ENCODE assay signal across 9 cellular contexts in the genomic region with DNA sequence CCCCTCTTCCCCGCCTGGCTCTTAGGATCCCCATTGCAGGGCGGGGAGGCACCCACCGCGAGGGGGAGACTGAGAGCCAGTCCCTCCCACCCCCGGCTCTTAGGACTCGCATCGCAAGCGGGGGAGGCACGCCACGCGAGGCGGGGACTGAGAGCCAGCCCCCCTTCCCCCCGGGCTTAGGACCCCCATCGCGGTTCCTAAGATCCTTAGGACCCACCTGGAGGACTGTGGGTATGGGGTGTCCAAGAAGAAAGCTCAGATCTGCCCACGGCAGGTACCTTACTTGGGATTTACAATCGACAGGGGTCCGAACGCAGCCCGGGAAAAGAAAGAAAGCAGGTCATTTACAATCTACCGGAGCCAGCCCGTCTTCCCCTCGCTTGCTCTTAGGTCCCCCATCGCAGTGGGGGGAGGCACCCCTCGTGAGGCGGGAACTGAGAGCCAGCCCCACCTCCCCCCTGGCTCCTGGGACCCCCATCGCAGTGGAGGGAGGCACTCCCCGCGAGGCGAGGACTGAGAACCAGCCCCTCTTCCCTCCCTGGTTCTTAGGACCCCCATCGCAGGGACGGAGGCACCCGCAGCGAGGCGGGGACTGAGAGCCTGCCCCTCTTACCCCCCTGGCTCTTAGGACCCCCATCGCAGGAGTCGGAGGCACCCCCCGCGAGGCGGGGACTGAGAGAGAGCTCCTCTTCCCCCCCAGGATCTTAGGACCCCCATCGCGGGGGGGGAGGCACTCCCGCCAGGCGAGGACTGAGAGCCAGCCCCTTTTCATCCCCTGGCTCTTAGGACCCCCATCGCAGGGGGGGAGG. TPM values are rescaled to one million over a fixed set of nuclear protein-coding genes. Genes with fewer than 3 reads are reported as not detected.
DNase-seq lines count a peak whose midpoint lies in the region; ATAC-seq and TF ChIP-seq lines count a peak whose summit lies in the region.
"Had no signal": no experiment of that assay in that cellular context is flagged by ENCODE, and none has a peak within 500 bp of the region (broad histone marks: within the 10 kb centered on the region; RNA-seq: fewer than 3 reads in every experiment).

No MANE protein-coding gene starts in this region.

- peak overlapping the region; percentile 69 for H3K4me3 Mint-ChIP-seq in Caco-2 (ENCODE audit: unreplicated experiment)
- peak overlapping the region; percentile 69 for H3K4me3 Mint-ChIP-seq in WTC11

- CTCF ChIA-PET in Caco-2 (lab: Charles Lee) = interaction anchor here (0.6 to 1.1 kb wide), 3 partner anchors 60 to 1099 kb away, joined by 3 to 6 read pairs (median 4); no protein-coding TSS in a partner anchor
- CTCF ChIA-PET in WTC11 (lab: Charles Lee) = interaction anchor here (0.6 to 1.0 kb wide), 3 partner anchors 105 to 155 kb away, joined by 4 read pairs; no protein-coding TSS in a partner anchor

- ATAC-seq in GM21367 (IDR thresholded peaks at IDR 0.05; ENCODE audit: unreplicated experiment) (peak; percentile 65), WTC11 (peak; percentile 61), lung (ENCODE audit: insufficient read depth, low FRiP score) (no peak)

- TF ChIP-seq CTCF in Caco-2 (IDR thresholded peaks at IDR 0.05; ENCODE audit: insufficient read depth in 1 of 2, low read depth in 1 of 2, low read length in 1 of 2, severe bottlenecking in 1 of 2, unreplicated experiment in 1 of 2) = peak; percentile 86 to 92
- TF ChIP-seq CTCF in WTC11 (IDR thresholded peaks at IDR 0.05) = no peak
- peak; percentile 50 for TF ChIP-seq CTCF in colonic mucosa (IDR thresholded peaks at IDR 0.05)
- TF ChIP-seq CTCF in lung (IDR thresholded peaks at IDR 0.05; ENCODE audit: control extremely low read depth, extremely low read depth) = peak; percentile 17

- BruUV-seq in Caco-2 (replicated peaks; lab: Mats Ljungman, UMichigan) = no TSS peak

- H3K4me3 ChIP-seq in Caco-2 (ENCODE audit: low read depth, low read length) (peak overlapping the region; percentile 40), colonic mucosa (peak overlapping the region; percentile 37), lung (no peak overlapping the region)

- POLR2A ChIA-PET in Caco-2 (lab: Charles Lee) (no interaction called here), WTC11 (lab: Charles Lee) (no interaction called here)

- peak in 1 of 2 experiments; percentile 79 for DNase-seq in Caco-2
- DNase-seq in M059J (ENCODE audit: low read depth) = peak; percentile 23
- peak; percentile 55 for DNase-seq in WTC11 (ENCODE audit: low spot score)
- peak; percentile 67 for DNase-seq in colonic mucosa
- DNase-seq in lung (ENCODE audit: low spot score) = no peak
- peak; percentile 28 for DNase-seq in stimulated activated CD8-positive, alpha-beta memory T cell treated with anti-CD3 and anti-CD28 coated beads, Interleukin-15, amount 100 ng/mL, for 24 hours (ENCODE audit: low read depth)
- no peak for DNase-seq in GM19238 (ENCODE audit: insufficient read length, low spot score)

- H3K9me3 Mint-ChIP-seq in Caco-2 (ENCODE audit: unreplicated experiment) (no peaks in the 10 kb centered on the region), WTC11 (no peaks in the 10 kb centered on the region)

- H3K36me3 Mint-ChIP-seq in Caco-2 (ENCODE audit: insufficient read depth, unreplicated experiment) (peaks cover 6% of the 10 kb centered on the region), WTC11 (no peaks in the 10 kb centered on the region)

- H3K4me1 Mint-ChIP-seq in Caco-2 (ENCODE audit: low read depth, unreplicated experiment) = no peaks in the 10 kb centered on the region
- H3K4me1 Mint-ChIP-seq in WTC11 = peaks cover 7% of the 10 kb centered on the region

- H3K27ac ChIP-seq in colonic mucosa = no peak overlapping the region
- H3K27ac ChIP-seq in lung (ENCODE audit: low read depth in 1 of 2, low read length in 1 of 2) = no peak overlapping the region
- H3K27ac ChIP-seq: adrenal gland had no signal

- H3K27me3 Mint-ChIP-seq in Caco-2 (ENCODE audit: insufficient read depth, unreplicated experiment) = peaks cover 7% of the 10 kb centered on the region
- peaks cover 48% of the 10 kb centered on the region for H3K27me3 Mint-ChIP-seq in WTC11 (ENCODE audit: low read depth)

- H3K27ac Mint-ChIP-seq in Caco-2 (ENCODE audit: unreplicated experiment) (no peak overlapping the region), WTC11 (no peak overlapping the region)

- H3K27me3 ChIP-seq in Caco-2 (replicated peaks; ENCODE audit: control insufficient read depth, insufficient read depth, low read length) = peaks cover 3% of the 10 kb centered on the region; the same call in 1 of the 2 replicates
- H3K27me3 ChIP-seq in colonic mucosa = peaks cover 10% of the 10 kb centered on the region
- H3K27me3 ChIP-seq in lung (ENCODE audit: control insufficient read depth, insufficient read depth) = no peaks in the 10 kb centered on the region

- peaks cover 17% of the 10 kb centered on the region for H3K4me1 ChIP-seq in Caco-2
- no peaks in the 10 kb centered on the region for H3K4me1 ChIP-seq in colonic mucosa
- H3K4me1 ChIP-seq in lung (ENCODE audit: control insufficient read depth in 2 of 2, insufficient read depth in 2 of 2, low read length in 2 of 2) = peaks cover 0 to 8% of the 10 kb centered on the region in 2 donors

- no peaks in the 10 kb centered on the region for H3K36me3 ChIP-seq in Caco-2 (ENCODE audit: control insufficient read depth, insufficient read depth, low read length)
- no peaks in the 10 kb centered on the region for H3K36me3 ChIP-seq in colonic mucosa
- H3K36me3 ChIP-seq in lung (ENCODE audit: control insufficient read depth in 2 of 2, insufficient read depth in 2 of 2, low read length in 2 of 2) = no peaks in the 10 kb centered on the region
- H3K36me3 ChIP-seq: adrenal gland had no signal

- intact Hi-C loops in Caco-2 (cut with micrococcal nuclease; ENCODE audit: unreplicated experiment) = loop anchor here (1.0 to 2.0 kb wide), 2 partner anchors 59 to 121 kb away; no protein-coding TSS in a partner anchor
- intact Hi-C loops in colonic mucosa (cut with DNase I) = no loop called here

- whole genome bisulfite sequencing in lung, 2 donors = 1 to 5% methylated on average over 31 to 43 of the region's 45 CpGs

- H3K9ac ChIP-seq in colonic mucosa (ENCODE audit: low read depth in 2 of 2, low read length in 2 of 2) = peak overlapping the region in 1 of 2 donors; percentile 66

- H3K9me3 ChIP-seq in Caco-2 (no peaks in the 10 kb centered on the region), colonic mucosa (no peaks in the 10 kb centered on the region), lung (ENCODE audit: control insufficient read depth in 2 of 2, insufficient read depth in 1 of 2, low read length in 1 of 2) (no peaks in the 10 kb centered on the region)
- H3K9me3 ChIP-seq: adrenal gland had no signal

TF ChIP-seq in WTC11, 78 proteins besides CTCF, POLR2A, EP300 and RAD21:
- TF ChIP-seq ZNF138 (CRISPR knock-in tag; conservative IDR thresholded peaks at IDR 0.05) (no peak), ZNF121 (CRISPR knock-in tag; IDR thresholded peaks at IDR 0.05) (no peak), GABPB1 (CRISPR knock-in tag; IDR thresholded peaks at IDR 0.05) (no peak), FOXJ3 (CRISPR knock-in tag; IDR thresholded peaks at IDR 0.05; ENCODE audit: borderline replicate concordance) (no peak)
TF ChIP-seq in WTC11: peak in this region for 0.

RNA-seq across cellular contexts. Expression of a gene that starts 43.7 kb away (rescaled TPM):
- 175 and 200 TPM in 2 replicates for total RNA-seq in Caco-2 (2022)
- total RNA-seq in M059J (2014; rRNA removed; shearing (Covaris generic)) = 17.2 and 21.2 TPM in 2 replicates
- total RNA-seq in WTC11 (2021) = 179 to 219 TPM (median 186 TPM) in 3 replicates
- 10 to 100 TPM; 15.3 to 96.1 TPM for total RNA-seq in colonic mucosa
- 10 to 100 TPM; 26.9 to 30.9 TPM for total RNA-seq in lung
- 10 to 100 TPM; 11.7 to 16.1 TPM for polyA plus RNA-seq in lung

Comparison
In these comparisons a context has a peak if more than half of its experiments do, and no peak if none do; other contexts are left out.
1. DNase-seq: peak in M059J (single experiment), WTC11 (single experiment), colonic mucosa (single experiment) and stimulated activated CD8-positive, alpha-beta memory T cell treated with anti-CD3 and anti-CD28 coated beads, Interleukin-15, amount 100 ng/mL, for 24 hours (single experiment); none in lung (single experiment) and GM19238 (single experiment).